Comparison of ENCODE assay signal across 1 cellular context in genomic region chr4:94214703-94215360, GRCh38.
TF ChIP-seq lines count a peak whose summit lies in the region.

No MANE protein-coding gene starts in this region.

TF ChIP-seq in GM23338, 12 proteins besides CTCF, POLR2A, EP300 and RAD21 (continued from another document):
- TF ChIP-seq, protein P1, sequence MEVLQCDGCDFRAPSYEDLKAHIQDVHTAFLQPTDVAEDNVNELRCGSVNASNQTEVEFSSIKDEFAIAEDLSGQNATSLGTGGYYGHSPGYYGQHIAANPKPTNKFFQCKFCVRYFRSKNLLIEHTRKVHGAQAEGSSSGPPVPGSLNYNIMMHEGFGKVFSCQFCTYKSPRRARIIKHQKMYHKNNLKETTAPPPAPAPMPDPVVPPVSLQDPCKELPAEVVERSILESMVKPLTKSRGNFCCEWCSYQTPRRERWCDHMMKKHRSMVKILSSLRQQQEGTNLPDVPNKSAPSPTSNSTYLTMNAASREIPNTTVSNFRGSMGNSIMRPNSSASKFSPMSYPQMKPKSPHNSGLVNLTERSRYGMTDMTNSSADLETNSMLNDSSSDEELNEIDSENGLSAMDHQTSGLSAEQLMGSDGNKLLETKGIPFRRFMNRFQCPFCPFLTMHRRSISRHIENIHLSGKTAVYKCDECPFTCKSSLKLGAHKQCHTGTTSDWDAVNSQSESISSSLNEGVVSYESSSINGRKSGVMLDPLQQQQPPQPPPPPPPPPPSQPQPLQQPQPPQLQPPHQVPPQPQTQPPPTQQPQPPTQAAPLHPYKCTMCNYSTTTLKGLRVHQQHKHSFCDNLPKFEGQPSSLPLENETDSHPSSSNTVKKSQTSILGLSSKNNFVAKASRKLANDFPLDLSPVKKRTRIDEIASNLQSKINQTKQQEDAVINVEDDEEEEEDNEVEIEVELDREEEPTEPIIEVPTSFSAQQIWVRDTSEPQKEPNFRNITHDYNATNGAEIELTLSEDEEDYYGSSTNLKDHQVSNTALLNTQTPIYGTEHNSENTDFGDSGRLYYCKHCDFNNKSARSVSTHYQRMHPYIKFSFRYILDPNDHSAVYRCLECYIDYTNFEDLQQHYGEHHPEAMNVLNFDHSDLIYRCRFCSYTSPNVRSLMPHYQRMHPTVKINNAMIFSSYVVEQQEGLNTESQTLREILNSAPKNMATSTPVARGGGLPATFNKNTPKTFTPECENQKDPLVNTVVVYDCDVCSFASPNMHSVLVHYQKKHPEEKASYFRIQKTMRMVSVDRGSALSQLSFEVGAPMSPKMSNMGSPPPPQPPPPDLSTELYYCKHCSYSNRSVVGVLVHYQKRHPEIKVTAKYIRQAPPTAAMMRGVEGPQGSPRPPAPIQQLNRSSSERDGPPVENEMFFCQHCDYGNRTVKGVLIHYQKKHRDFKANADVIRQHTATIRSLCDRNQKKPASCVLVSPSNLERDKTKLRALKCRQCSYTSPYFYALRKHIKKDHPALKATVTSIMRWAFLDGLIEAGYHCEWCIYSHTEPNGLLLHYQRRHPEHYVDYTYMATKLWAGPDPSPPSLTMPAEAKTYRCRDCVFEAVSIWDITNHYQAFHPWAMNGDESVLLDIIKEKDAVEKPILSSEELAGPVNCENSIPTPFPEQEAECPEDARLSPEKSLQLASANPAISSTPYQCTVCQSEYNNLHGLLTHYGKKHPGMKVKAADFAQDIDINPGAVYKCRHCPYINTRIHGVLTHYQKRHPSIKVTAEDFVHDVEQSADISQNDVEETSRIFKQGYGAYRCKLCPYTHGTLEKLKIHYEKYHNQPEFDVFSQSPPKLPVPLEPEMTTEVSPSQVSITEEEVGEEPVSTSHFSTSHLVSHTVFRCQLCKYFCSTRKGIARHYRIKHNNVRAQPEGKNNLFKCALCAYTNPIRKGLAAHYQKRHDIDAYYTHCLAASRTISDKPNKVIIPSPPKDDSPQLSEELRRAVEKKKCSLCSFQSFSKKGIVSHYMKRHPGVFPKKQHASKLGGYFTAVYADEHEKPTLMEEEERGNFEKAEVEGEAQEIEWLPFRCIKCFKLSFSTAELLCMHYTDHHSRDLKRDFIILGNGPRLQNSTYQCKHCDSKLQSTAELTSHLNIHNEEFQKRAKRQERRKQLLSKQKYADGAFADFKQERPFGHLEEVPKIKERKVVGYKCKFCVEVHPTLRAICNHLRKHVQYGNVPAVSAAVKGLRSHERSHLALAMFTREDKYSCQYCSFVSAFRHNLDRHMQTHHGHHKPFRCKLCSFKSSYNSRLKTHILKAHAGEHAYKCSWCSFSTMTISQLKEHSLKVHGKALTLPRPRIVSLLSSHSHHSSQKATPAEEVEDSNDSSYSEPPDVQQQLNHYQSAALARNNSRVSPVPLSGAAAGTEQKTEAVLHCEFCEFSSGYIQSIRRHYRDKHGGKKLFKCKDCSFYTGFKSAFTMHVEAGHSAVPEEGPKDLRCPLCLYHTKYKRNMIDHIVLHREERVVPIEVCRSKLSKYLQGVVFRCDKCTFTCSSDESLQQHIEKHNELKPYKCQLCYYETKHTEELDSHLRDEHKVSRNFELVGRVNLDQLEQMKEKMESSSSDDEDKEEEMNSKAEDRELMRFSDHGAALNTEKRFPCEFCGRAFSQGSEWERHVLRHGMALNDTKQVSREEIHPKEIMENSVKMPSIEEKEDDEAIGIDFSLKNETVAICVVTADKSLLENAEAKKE (CRISPR knock-in tag; IDR thresholded peaks at IDR 0.05): no peak
- no peak for TF ChIP-seq JUNB (IDR thresholded peaks at IDR 0.05; ENCODE audit: unreplicated experiment)
- no peak for TF ChIP-seq EZH2 (IDR thresholded peaks at IDR 0.05; ENCODE audit: low read depth, unreplicated experiment)
- no peak for TF ChIP-seq CREB1 (CRISPR knock-in tag; IDR thresholded peaks at IDR 0.05; ENCODE audit: low read depth)
- no peak for TF ChIP-seq ZNF114 (CRISPR knock-in tag; IDR thresholded peaks at IDR 0.05)
- TF ChIP-seq EZH2phosphoT487 (IDR thresholded peaks at IDR 0.05; ENCODE audit: unreplicated experiment): no peak
- no peak for TF ChIP-seq ZNF331 (CRISPR knock-in tag; IDR thresholded peaks at IDR 0.05; ENCODE audit: low read depth)
- no peak for TF ChIP-seq NANOG (IDR thresholded peaks at IDR 0.05; ENCODE audit: borderline replicate concordance)
